Comparison of ENCODE assay signal across 20 cellular contexts in the genomic region with DNA sequence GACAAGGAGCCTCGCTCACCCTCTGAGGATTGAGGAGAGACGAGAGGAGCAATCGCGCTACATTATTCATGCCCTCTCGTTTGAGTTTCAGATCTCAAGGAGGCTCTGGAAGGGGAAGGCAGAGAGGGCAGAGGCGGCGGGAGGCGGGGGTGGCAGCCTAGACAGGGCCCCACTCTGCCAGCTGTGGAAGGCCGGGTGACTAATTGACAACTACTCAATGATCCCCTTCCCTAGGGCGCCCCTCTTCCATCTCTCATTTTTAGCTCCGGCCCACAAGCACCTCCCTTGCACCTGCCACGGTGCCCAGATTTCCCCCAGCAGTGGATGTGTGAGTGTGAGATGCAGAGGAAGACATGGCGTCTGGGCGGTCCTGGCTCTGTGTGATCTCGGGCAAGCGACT.
"Had no signal": no experiment of that assay in that cellular context is flagged by ENCODE, and none has a peak within 500 bp of the region (broad histone marks: within the 10 kb centered on the region; RNA-seq: fewer than 3 reads in every experiment).

No MANE protein-coding gene starts in this region.

- H3K9me3 ChIP-seq: neutrophil, right atrium auricular region, sigmoid colon had no signal

- H3K4me3 ChIP-seq: heart left ventricle, right atrium auricular region, sigmoid colon, stomach had no signal

- DNase-seq: cerebellar nuclear complex; effector memory CD8-positive, alpha-beta T cell; erythroblast; foreskin keratinocyte; heart left ventricle; hippocampal formation; kidney glomerular epithelial cell; naive thymus-derived CD8-positive, alpha-beta T cell; posterior cingulate gyrus; sigmoid colon; small intestine; stimulated activated CD4-positive, alpha-beta T cell treated with anti-CD3 and anti-CD28 coated beads, Interleukin-12 subunit alpha, Interleukin-12 subunit beta, amount 100 ng/mL, for 4 hours; stimulated activated naive CD4-positive, alpha-beta T cell; stomach; trophoblast cell had no signal

- H3K4me3 Mint-ChIP-seq: dendritic cell treated with granulocyte-macrophage colony-stimulating factor and Interleukin-4, amounts not matched to agents 40 ng/mL and 50 ng/mL, for 4 days; effector memory CD8-positive, alpha-beta T cell; naive thymus-derived CD8-positive, alpha-beta T cell had no signal

- H3K27me3 ChIP-seq: right atrium auricular region had no signal

- H3K27ac Mint-ChIP-seq: dendritic cell treated with granulocyte-macrophage colony-stimulating factor and Interleukin-4, amounts not matched to agents 40 ng/mL and 50 ng/mL, for 4 days; effector memory CD8-positive, alpha-beta T cell; naive thymus-derived CD8-positive, alpha-beta T cell had no signal

- H3K36me3 ChIP-seq: heart left ventricle, neutrophil, right atrium auricular region, sigmoid colon, stomach had no signal

- H3K9me3 Mint-ChIP-seq: dendritic cell treated with granulocyte-macrophage colony-stimulating factor and Interleukin-4, amounts not matched to agents 40 ng/mL and 50 ng/mL, for 4 days; effector memory CD8-positive, alpha-beta T cell had no signal

- ATAC-seq: effector memory CD8-positive, alpha-beta T cell; foreskin keratinocyte; heart left ventricle; naive thymus-derived CD8-positive, alpha-beta T cell had no signal

- H3K27ac ChIP-seq: foreskin keratinocyte, heart left ventricle, neutrophil, right atrium auricular region, sigmoid colon, stomach had no signal

- FAIRE-seq: colon, endothelial cell of umbilical vein, small intestine had no signal

- H3K4me1 ChIP-seq: foreskin keratinocyte, heart left ventricle, right atrium auricular region, sigmoid colon, stomach had no signal
